ENCODE assay signal across 20 cellular contexts in genomic region chr2:102453497-102453896, GRCh38. TPM values are rescaled to one million over a fixed set of nuclear protein-coding genes. Genes with fewer than 3 reads are reported as not detected.
"Had no signal": no experiment of that assay in that cellular context is flagged by ENCODE, and none has a peak within 500 bp of the region (broad histone marks: within the 10 kb centered on the region; RNA-seq: fewer than 3 reads in every experiment).

No MANE protein-coding gene starts in this region.

- H3K4me1 Mint-ChIP-seq: brain had no signal

- H3K36me3 Mint-ChIP-seq: activated CD4-positive, alpha-beta memory T cell treated with anti-CD3 and anti-CD28 coated beads for 36 hours; brain had no signal

- H3K9me3 ChIP-seq: pancreas, thyroid gland, vagina had no signal

- H3K27me3 ChIP-seq: gastroesophageal sphincter, pancreas, thyroid gland, vagina had no signal

- H3K27ac Mint-ChIP-seq: activated CD4-positive, alpha-beta memory T cell treated with anti-CD3 and anti-CD28 coated beads for 36 hours; activated naive CD8-positive, alpha-beta T cell treated with anti-CD3 and anti-CD28 coated beads for 36 hours; brain; stimulated activated effector memory CD8-positive, alpha-beta T cell treated with anti-CD3 and anti-CD28 coated beads, Interleukin-12 subunit alpha, Interleukin-12 subunit beta, amount 100 ng/mL, for 72 hours had no signal

- FAIRE-seq: pancreas had no signal

- H3K27me3 Mint-ChIP-seq: brain had no signal

- ATAC-seq: activated CD4-positive, CD25-positive, alpha-beta regulatory T cell treated with anti-CD3 and anti-CD28 coated beads, Interleukin-2, amount 50 U/mL, for 24 hours; activated T-cell treated with anti-CD3 and anti-CD28 coated beads, Interleukin-2, amount 50 U/mL, for 4 hours; gastroesophageal sphincter; left lobe of liver; pancreas; stimulated activated effector memory CD8-positive, alpha-beta T cell treated with anti-CD3 and anti-CD28 coated beads, Interleukin-12 subunit alpha, Interleukin-12 subunit beta, amount 100 ng/mL, for 72 hours had no signal

- H3K4me3 ChIP-seq: gastroesophageal sphincter, pancreas, thyroid gland, vagina had no signal

- H3K4me3 Mint-ChIP-seq: activated CD4-positive, alpha-beta memory T cell treated with anti-CD3 and anti-CD28 coated beads for 36 hours; activated naive CD8-positive, alpha-beta T cell treated with anti-CD3 and anti-CD28 coated beads for 36 hours; activated T-cell treated with anti-CD3 and anti-CD28 coated beads, Interleukin-2, amount 50 U/mL, for 4 hours; brain; stimulated activated effector memory CD8-positive, alpha-beta T cell treated with anti-CD3 and anti-CD28 coated beads, Interleukin-12 subunit alpha, Interleukin-12 subunit beta, amount 100 ng/mL, for 72 hours had no signal

- H3K36me3 ChIP-seq: gastroesophageal sphincter, pancreas, thyroid gland, vagina had no signal

- DNase-seq: activated CD4-positive, alpha-beta memory T cell treated with anti-CD3 and anti-CD28 coated beads for 36 hours; activated naive CD8-positive, alpha-beta T cell treated with anti-CD3 and anti-CD28 coated beads for 36 hours; activated T-cell treated with anti-CD3 and anti-CD28 coated beads, Interleukin-2, amount 50 U/mL, for 4 hours; amygdala; cerebellar nuclear complex; erythroblast; islet precursor cell; midbrain; pancreas; T-helper 1 cell; T1000; thyroid gland had no signal

- H3K27ac ChIP-seq: gastroesophageal sphincter, pancreas, thyroid gland, vagina had no signal

- H3K4me1 ChIP-seq: gastroesophageal sphincter, pancreas, thyroid gland, vagina had no signal

RNA-seq across cellular contexts. Expression of gene SLC9A4, which starts 19.5 kb away (rescaled TPM):
- total RNA-seq: activated naive CD8-positive, alpha-beta T cell treated with anti-CD3 and anti-CD28 coated beads for 36 hours; dermis microvascular lymphatic vessel endothelial cell; left lobe of liver; lung microvascular endothelial cell; thyroid gland; vagina had no signal
- polyA plus RNA-seq: pancreas had no signal

RNA-seq across cellular contexts. Expression of gene IL18RAP, which starts 30.5 kb away (rescaled TPM):
- total RNA-seq: dermis microvascular lymphatic vessel endothelial cell, lung microvascular endothelial cell had no signal
